ENCODE assay signal across 16 cellular contexts in the genomic region with DNA sequence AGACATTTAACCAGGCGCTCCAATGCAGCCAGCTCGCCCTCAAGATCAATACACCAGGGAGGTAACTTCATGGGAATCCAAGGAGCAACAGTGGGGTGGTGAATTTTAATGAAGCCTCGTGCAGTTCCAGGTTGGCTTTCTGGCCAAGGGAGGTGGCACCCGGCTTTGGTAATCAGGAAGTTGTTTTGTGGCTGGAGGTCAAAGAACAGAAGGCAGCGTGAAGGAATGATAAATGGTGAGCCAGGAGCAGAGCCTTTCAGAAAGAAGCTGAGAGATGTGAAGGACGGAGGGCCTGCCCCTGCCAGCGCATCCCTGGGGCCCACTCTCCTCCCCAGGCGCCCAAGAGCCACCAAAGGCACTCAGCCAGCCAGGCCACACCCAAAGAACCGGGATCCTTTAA.
DNase-seq lines count a peak whose midpoint lies in the region; ATAC-seq and TF ChIP-seq lines count a peak whose summit lies in the region.
"Had no signal": no experiment of that assay in that cellular context is flagged by ENCODE, and none has a peak within 500 bp of the region (broad histone marks: within the 10 kb centered on the region; RNA-seq: fewer than 3 reads in every experiment).

No MANE protein-coding gene starts in this region.

- H3K9me1 ChIP-seq in IMR-90 (ENCODE audit: insufficient read depth, low read length) = peaks cover 16% of the 10 kb centered on the region

- H2AFZ ChIP-seq in IMR-90 (replicated peaks; ENCODE audit: low read length, poor library complexity) (peak overlapping the region; percentile 72), OCI-LY7 (ENCODE audit: low read length) (no peak overlapping the region)

- in situ Hi-C loops in IMR-90 (cut with MboI; ENCODE audit: low sequenced_read_pairs) = no loop called here

- H3K36me3 ChIP-seq in IMR-90 (ENCODE audit: control insufficient read depth, insufficient read depth, low read length) (no peaks in the 10 kb centered on the region), OCI-LY7 (ENCODE audit: insufficient read depth, low read length) (no peaks in the 10 kb centered on the region)
- H3K36me3 ChIP-seq: BLaER1 had no signal

- no peaks in the 10 kb centered on the region for H3K9me2 ChIP-seq in OCI-LY7 (ENCODE audit: insufficient read depth, low read length)

- no peak overlapping the region for H2AK9ac ChIP-seq in IMR-90 (replicated peaks; ENCODE audit: low read depth, low read length, poor library complexity)

- no peak overlapping the region for H3K9ac ChIP-seq in IMR-90 (ENCODE audit: low read depth, low read length)
- H3K9ac ChIP-seq: BLaER1 had no signal

- H3K14ac ChIP-seq in IMR-90 (replicated peaks; ENCODE audit: low read depth, low read length) = no peak overlapping the region; the same call in 1 of the 2 replicates

- DNase-seq in IMR-90 = no peak
- peak; percentile 21 for DNase-seq in UCSD-AML1 (lab: John Stamatoyannopoulos, UW; ENCODE audit: unreplicated experiment)
- peak; percentile 67 to 81 for DNase-seq in left colon
- peak; percentile 76 for DNase-seq in renal cortical epithelial cell (ENCODE audit: low read depth)
- no peak for DNase-seq in stimulated activated naive CD4-positive, alpha-beta T cell (lab: John Stamatoyannopoulos, UW)
- no peak for DNase-seq in OCI-LY7 (ENCODE audit: low spot score)
- DNase-seq in dedifferentiated amniotic fluid mesenchymal stem cell (ENCODE audit: extremely low spot score) = no peak
- no peak for DNase-seq in NCI-H446 treated with DMSO at 0.1 percent for 48 hours (lab: John Stamatoyannopoulos, UW)
- DNase-seq: EL; immature natural killer cell; naive thymus-derived CD8-positive, alpha-beta T cell; NCI-H1417; NCI-H510A; stimulated activated CD4-positive, alpha-beta T cell treated with anti-CD3 and anti-CD28 coated beads, Interleukin-2, amount 100 ng/mL, for 24 hours had no signal

- CTCF ChIA-PET in IMR-90 (lab: Yijun Ruan, JAX) = no interaction called here
- CTCF ChIA-PET in OCI-LY7 (lab: Charles Lee; ENCODE audit: unreplicated experiment) = no interaction called here

- H4K20me1 ChIP-seq in IMR-90 (ENCODE audit: insufficient read depth, low read length) (no peaks in the 10 kb centered on the region), OCI-LY7 (ENCODE audit: insufficient read depth, low read length) (no peaks in the 10 kb centered on the region)
- H4K20me1 ChIP-seq: BLaER1 had no signal

- H2AK5ac ChIP-seq in IMR-90 (ENCODE audit: low read depth, low read length) = no peak overlapping the region

- 0 out of 2 replicates have a peak overlapping the region, but pooled peaks have one; percentile 22 for H3K4ac ChIP-seq in IMR-90 (ENCODE audit: low read depth, low read length)

- H3K23ac ChIP-seq in IMR-90 (ENCODE audit: low read depth, low read length) = no peak overlapping the region

- no peak overlapping the region; a peak in 1 of 4 replicates for H4K8ac ChIP-seq in IMR-90 (ENCODE audit: low read depth in 2 of 2, low read length in 2 of 2)

- no peak overlapping the region for H2BK20ac ChIP-seq in IMR-90 (ENCODE audit: low read depth, low read length)

- POLR2A ChIA-PET in IMR-90 (lab: Charles Lee; ENCODE audit: unreplicated experiment) = no interaction called here
- POLR2A ChIA-PET in OCI-LY7 (lab: Charles Lee) = interaction anchor here (0.7 kb wide), 2 partner anchors 37 to 922 kb away, joined by 3 read pairs; no protein-coding TSS in a partner anchor

- H3K9me3 ChIP-seq in IMR-90 (ENCODE audit: control insufficient read depth, insufficient read depth, low read length) = no peaks in the 10 kb centered on the region
- no peaks in the 10 kb centered on the region for H3K9me3 ChIP-seq in OCI-LY7 (ENCODE audit: low read length)
- H3K9me3 ChIP-seq: BLaER1 had no signal

- no peak for ATAC-seq in IMR-90 (ENCODE audit: low read depth)
- peak; percentile 76 for ATAC-seq in left colon
- ATAC-seq: activated naive CD4-positive, alpha-beta T cell treated with anti-CD3 and anti-CD28 coated beads, Interleukin-2, amount 50 U/mL, for 72 hours; naive thymus-derived CD8-positive, alpha-beta T cell had no signal

- H3K4me3 ChIP-seq in IMR-90 (ENCODE audit: insufficient read depth, low read depth, low read length) (no peak overlapping the region), OCI-LY7 (ENCODE audit: low read depth, low read length, poor library complexity, severe bottlenecking) (no peak overlapping the region)
- H3K4me3 ChIP-seq: BLaER1 had no signal

- TF ChIP-seq RAD21 in IMR-90 (IDR thresholded peaks at IDR 0.05; ENCODE audit: low read length) = no peak

- no peak overlapping the region for H3K18ac ChIP-seq in IMR-90 (ENCODE audit: low read depth, low read length)

- intact Hi-C loops in IMR-90 (cut with micrococcal nuclease) = no loop called here
- intact Hi-C loops in left colon (cut with DNase I, micrococcal nuclease) = no loop called here
- intact Hi-C loops in OCI-LY7 (cut with micrococcal nuclease; ENCODE audit: unreplicated experiment) = no loop called here

- H3K27me3 ChIP-seq in IMR-90 (ENCODE audit: control insufficient read depth, insufficient read depth, low read length) = no peaks in the 10 kb centered on the region
- H3K27me3 ChIP-seq: BLaER1 had no signal

- H2BK5ac ChIP-seq in IMR-90 (ENCODE audit: low read depth, low read length, poor library complexity, severe bottlenecking) = no peak overlapping the region

- no peak overlapping the region for H4K91ac ChIP-seq in IMR-90 (ENCODE audit: insufficient read depth, low read depth, low read length)

- H3K79me1 ChIP-seq in IMR-90 (ENCODE audit: low read depth in 1 of 2, low read length in 2 of 2) = no peaks in the 10 kb centered on the region; a peak in 1 of 4 replicates

- 0 out of 3 replicates have a peak overlapping the region, but pooled peaks have one; percentile 40 for H2BK15ac ChIP-seq in IMR-90 (ENCODE audit: low read depth, low read length)

- H2BK120ac ChIP-seq in IMR-90 (ENCODE audit: low read depth, low read length) = no peak overlapping the region

- BruUV-seq in IMR-90 (replicated peaks; lab: Mats Ljungman, UMichigan) (no TSS peak), OCI-LY7 (replicated peaks; lab: Mats Ljungman, UMichigan) (no TSS peak)

- H4K5ac ChIP-seq in IMR-90 (ENCODE audit: low read depth, low read length) = no peak overlapping the region

- H3K4me1 ChIP-seq in IMR-90 (ENCODE audit: control insufficient read depth, insufficient read depth, low read length) (peaks cover 7% of the 10 kb centered on the region), OCI-LY7 (ENCODE audit: insufficient read depth, low read length, poor library complexity, severe bottlenecking) (no peaks in the 10 kb centered on the region)

- H3K56ac ChIP-seq in IMR-90 (ENCODE audit: extremely low read depth, insufficient read depth, low read length) = no peak overlapping the region

- no peak for TF ChIP-seq CTCF in IMR-90 (conservative IDR thresholded peaks at IDR 0.05; ENCODE audit: low read depth, low read length)
- no peak for TF ChIP-seq CTCF in OCI-LY7 (conservative IDR thresholded peaks at IDR 0.05; ENCODE audit: low read length)

- WGBS in IMR-90 (ENCODE audit: extremely low coverage in 2 of 2, insufficient read length in 1 of 2), 2 experiments = 43% methylated on average over 2 of the region's 9 CpGs; no CpG with 5 or more reads in 1 of the 2 experiments

- TF ChIP-seq POLR2A in IMR-90 (IDR thresholded peaks at IDR 0.05; ENCODE audit: low read depth, low read length) = no peak

- H3K27ac ChIP-seq in IMR-90 (ENCODE audit: insufficient read depth, low read length) = no peak overlapping the region
- no peak overlapping the region for H3K27ac ChIP-seq in OCI-LY7 (ENCODE audit: low read depth, low read length, poor library complexity, severe bottlenecking)
- H3K27ac ChIP-seq: BLaER1 had no signal

- dilution Hi-C loops in IMR-90 (cut with HindIII; ENCODE audit: low sequenced_read_pairs, unreplicated experiment) = no loop called here

- no peaks in the 10 kb centered on the region for H3K79me2 ChIP-seq in OCI-LY7 (ENCODE audit: insufficient read depth, low read depth, low read length)

- H3K4me2 ChIP-seq in IMR-90 (ENCODE audit: low read depth, low read length) (no peak overlapping the region), OCI-LY7 (ENCODE audit: low read length) (no peak overlapping the region)
- H3K4me2 ChIP-seq: BLaER1 had no signal

TF ChIP-seq in IMR-90, 13 proteins besides CTCF, POLR2A, EP300 and RAD21:
- TF ChIP-seq, protein P1, sequence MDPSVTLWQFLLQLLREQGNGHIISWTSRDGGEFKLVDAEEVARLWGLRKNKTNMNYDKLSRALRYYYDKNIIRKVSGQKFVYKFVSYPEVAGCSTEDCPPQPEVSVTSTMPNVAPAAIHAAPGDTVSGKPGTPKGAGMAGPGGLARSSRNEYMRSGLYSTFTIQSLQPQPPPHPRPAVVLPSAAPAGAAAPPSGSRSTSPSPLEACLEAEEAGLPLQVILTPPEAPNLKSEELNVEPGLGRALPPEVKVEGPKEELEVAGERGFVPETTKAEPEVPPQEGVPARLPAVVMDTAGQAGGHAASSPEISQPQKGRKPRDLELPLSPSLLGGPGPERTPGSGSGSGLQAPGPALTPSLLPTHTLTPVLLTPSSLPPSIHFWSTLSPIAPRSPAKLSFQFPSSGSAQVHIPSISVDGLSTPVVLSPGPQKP (IDR thresholded peaks at IDR 0.05; ENCODE audit: borderline replicate concordance, low read depth, low read length) = no peak
- TF ChIP-seq CHD1 (IDR thresholded peaks at IDR 0.05; ENCODE audit: low read depth, low read length) = no peak
- TF ChIP-seq MXI1 (IDR thresholded peaks at IDR 0.05; ENCODE audit: borderline replicate concordance, low read depth, low read length) = no peak
- no peak for TF ChIP-seq MAFK (IDR thresholded peaks at IDR 0.05; ENCODE audit: low read depth, low read length)
- TF ChIP-seq FOS (IDR thresholded peaks at IDR 0.05; ENCODE audit: low read depth, low read length) = no peak
- no peak for TF ChIP-seq BHLHE40 (IDR thresholded peaks at IDR 0.05; ENCODE audit: low read depth, low read length)
- no peak for TF ChIP-seq MAZ (IDR thresholded peaks at IDR 0.05; ENCODE audit: borderline replicate concordance, low read depth, low read length)
- no peak for TF ChIP-seq NFE2L2 (IDR thresholded peaks at IDR 0.05; ENCODE audit: low read depth, low read length)
- no peak for TF ChIP-seq CEBPB (IDR thresholded peaks at IDR 0.05; ENCODE audit: low read depth, low read length)
- TF ChIP-seq, protein P2, sequence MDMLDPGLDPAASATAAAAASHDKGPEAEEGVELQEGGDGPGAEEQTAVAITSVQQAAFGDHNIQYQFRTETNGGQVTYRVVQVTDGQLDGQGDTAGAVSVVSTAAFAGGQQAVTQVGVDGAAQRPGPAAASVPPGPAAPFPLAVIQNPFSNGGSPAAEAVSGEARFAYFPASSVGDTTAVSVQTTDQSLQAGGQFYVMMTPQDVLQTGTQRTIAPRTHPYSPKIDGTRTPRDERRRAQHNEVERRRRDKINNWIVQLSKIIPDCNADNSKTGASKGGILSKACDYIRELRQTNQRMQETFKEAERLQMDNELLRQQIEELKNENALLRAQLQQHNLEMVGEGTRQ (IDR thresholded peaks at IDR 0.05; ENCODE audit: low read depth, low read length) = no peak

Comparison
In these comparisons a context has a peak if more than half of its experiments do, and no peak if none do; other contexts are left out.
1. DNase-seq: peak in UCSD-AML1 (single experiment), left colon (2 of 2) and renal cortical epithelial cell (single experiment); none in IMR-90 (single experiment), stimulated activated naive CD4-positive, alpha-beta T cell (0 of 6), OCI-LY7 (single experiment), dedifferentiated amniotic fluid mesenchymal stem cell (single experiment) and NCI-H446 treated with DMSO at 0.1 percent for 48 hours (single experiment).